ENCODE assay signal across 11 cellular contexts in the genomic region with DNA sequence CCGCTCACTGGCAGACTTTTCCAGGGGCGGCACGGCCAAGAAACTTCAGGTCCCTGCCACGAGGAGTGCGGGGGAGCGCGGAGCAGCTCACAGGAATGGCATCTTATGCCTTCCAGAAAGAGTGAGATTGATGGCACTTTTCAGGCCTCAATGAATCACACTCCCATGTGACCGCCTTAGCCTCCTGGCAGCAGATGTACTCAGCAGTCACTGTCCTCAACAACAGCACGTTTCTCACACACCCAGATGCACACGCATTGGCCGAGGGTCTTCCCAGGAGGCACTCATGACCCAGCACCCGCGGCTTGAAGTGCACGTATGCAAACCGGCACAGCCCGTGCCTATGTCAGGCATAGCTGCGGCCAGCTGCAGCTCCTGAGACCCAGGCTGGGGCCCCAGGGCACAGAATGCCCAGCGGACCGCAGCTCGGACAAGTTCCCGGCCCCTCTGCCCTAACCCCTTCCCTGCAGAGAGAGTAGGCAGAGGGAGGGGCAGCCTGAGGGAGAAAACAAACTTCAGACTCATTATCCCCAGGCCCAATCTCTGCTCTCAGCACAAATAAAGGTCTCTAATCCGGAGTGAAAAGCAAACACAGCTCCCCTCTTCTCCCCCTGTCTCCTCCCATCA. TPM values are rescaled to one million over a fixed set of nuclear protein-coding genes. Genes with fewer than 3 reads are reported as not detected.
DNase-seq lines count a peak whose midpoint lies in the region; ATAC-seq and TF ChIP-seq lines count a peak whose summit lies in the region.
"Had no signal": no experiment of that assay in that cellular context is flagged by ENCODE, and none has a peak within 500 bp of the region (broad histone marks: within the 10 kb centered on the region; RNA-seq: fewer than 3 reads in every experiment).

No MANE protein-coding gene starts in this region.

- no peaks in the 10 kb centered on the region for H3K36me3 ChIP-seq in stomach

- TF ChIP-seq POLR2A in stomach (IDR thresholded peaks at IDR 0.05) = no peak

- peak overlapping the region in 2 of 5 donors; percentile 34 to 60 for H3K27ac ChIP-seq in stomach

- TF ChIP-seq CTCF in retinal pigment epithelial cell (conservative IDR thresholded peaks at IDR 0.05; ENCODE audit: low read depth, low read length) (peak; percentile 10), stomach (IDR thresholded peaks at IDR 0.05) (no peak)

- 30 to 48% (median 43%) methylated on average over 11 to 22 of the region's 22 CpGs for WGBS in stomach, 5 donors

- intact Hi-C loops in stomach (cut with DNase I; ENCODE audit: low total_unique reads) = no loop called here

- H3K9me3 ChIP-seq in stomach = no peaks in the 10 kb centered on the region

- H3K4me3 ChIP-seq in retinal pigment epithelial cell (ENCODE audit: low read length) (peak overlapping the region; percentile 8), stomach (no peak overlapping the region)
- H3K4me3 ChIP-seq: GM12878 had no signal

- TF ChIP-seq EP300 in stomach (IDR thresholded peaks at IDR 0.05) = no peak

- H3K27me3 ChIP-seq in stomach = no peaks in the 10 kb centered on the region

- peak; percentile 91 for DNase-seq in GM03348 (ENCODE audit: low spot score)
- peak; percentile 32 for DNase-seq in NCI-H82 treated with DMSO at 0.1 percent for 48 hours (lab: John Stamatoyannopoulos, UW; ENCODE audit: unreplicated experiment)
- peak; percentile 35 for DNase-seq in fibroblast of peridontal ligament (ENCODE audit: extremely low read depth)
- DNase-seq in retinal pigment epithelial cell (ENCODE audit: low read depth) = peak; percentile 59
- DNase-seq in stomach = no peak
- DNase-seq: activated CD4-positive, CD25-positive, alpha-beta regulatory T cell; NCI-H2029 had no signal

- no peak for ATAC-seq in HG03159 (IDR thresholded peaks at IDR 0.05; ENCODE audit: unreplicated experiment)
- no peak for ATAC-seq in GM18519 (IDR thresholded peaks at IDR 0.05; ENCODE audit: low FRiP score, unreplicated experiment)
- ATAC-seq in GM21423 (IDR thresholded peaks at IDR 0.05; ENCODE audit: unreplicated experiment) = no peak
- ATAC-seq: GM12878 had no signal

- peaks cover 0 to 27% (median 4%) of the 10 kb centered on the region in 4 donors for H3K4me1 ChIP-seq in stomach

RNA-seq across cellular contexts. Expression of gene RPUSD4, which starts 48.3 kb away (rescaled TPM):
- 10 to 100 TPM; 22.8 to 63.4 (median 31.6) TPM for total RNA-seq in stomach
- polyA plus RNA-seq in stomach = 10 to 100 TPM; 16.8 to 27.2 (median 17.8) TPM

RNA-seq across cellular contexts. Expression of gene FAM118B, which starts 48.4 kb away (rescaled TPM):
- 10 to 100 TPM in 4 of 5 donors, 1 to 10 TPM in 1; 7.6 to 50.7 (median 37.4) TPM for total RNA-seq in stomach
- polyA plus RNA-seq in stomach = 10 to 100 TPM in 2 of 3 donors, 1 to 10 TPM in 1; 6.9 to 25.8 (median 16.5) TPM
